In genomic region chr17:18361837-18362380, GRCh38 we compare ENCODE assay signal across 8 cellular contexts. TPM values are rescaled to one million over a fixed set of nuclear protein-coding genes. Genes with fewer than 3 reads are reported as not detected.
DNase-seq lines count a peak whose midpoint lies in the region; ATAC-seq lines count a peak whose summit lies in the region.

No MANE protein-coding gene starts in this region.

- CTCF ChIA-PET in activated CD4-positive, alpha-beta T cell treated with anti-CD3 and anti-CD28 coated beads for 36 hours (lab: Charles Lee), result interaction anchor here (0.9 kb wide), 1 partner anchor 9 kb away, joined by 3 read pairs; no protein-coding TSS in a partner anchor

- intact Hi-C loops in activated CD4-positive, alpha-beta T cell treated with anti-CD3 and anti-CD28 coated beads for 36 hours (cut with DNase I, micrococcal nuclease), result loop anchor here in 1 of 2 experiments (5.0 kb wide), 1 partner anchor 40 kb away; no protein-coding TSS in a partner anchor
- intact Hi-C loops in activated T-helper 1 cell treated with anti-CD3 and anti-CD28 coated beads, Interleukin-12 subunit alpha, Interleukin-12 subunit beta, Interleukin-2, Interleukin-4 antibody, amounts not matched to agents 30 ng/mL and 10 ng/mL and 1 ng/mL, durations not matched to agents 14 hours and 24 hours and 36 hours (cut with micrococcal nuclease), result loop anchor here (2.0 kb wide), 3 partner anchors 47 to 137 kb away; partner anchors contain the start of genes LLGL1, MIEF2, SMCR8 and TOP3A

- no peaks in the 10 kb centered on the region for H3K9me3 Mint-ChIP-seq in activated CD4-positive, alpha-beta T cell treated with anti-CD3 and anti-CD28 coated beads for 36 hours (ENCODE audit: low read depth)
- no peaks in the 10 kb centered on the region for H3K9me3 Mint-ChIP-seq in activated T-helper 1 cell treated with anti-CD3 and anti-CD28 coated beads, Interleukin-12 subunit alpha, Interleukin-12 subunit beta, Interleukin-2, Interleukin-4 antibody, amounts not matched to agents 30 ng/mL and 10 ng/mL and 1 ng/mL, durations not matched to agents 14 hours and 24 hours and 36 hours

- peaks cover 15% of the 10 kb centered on the region for H3K36me3 Mint-ChIP-seq in activated CD4-positive, alpha-beta T cell treated with anti-CD3 and anti-CD28 coated beads for 36 hours (ENCODE audit: low read depth)
- H3K36me3 Mint-ChIP-seq in activated T-helper 1 cell treated with anti-CD3 and anti-CD28 coated beads, Interleukin-12 subunit alpha, Interleukin-12 subunit beta, Interleukin-2, Interleukin-4 antibody, amounts not matched to agents 30 ng/mL and 10 ng/mL and 1 ng/mL, durations not matched to agents 14 hours and 24 hours and 36 hours (ENCODE audit: low read depth), result peaks cover 6% of the 10 kb centered on the region

- POLR2A ChIA-PET in activated CD4-positive, alpha-beta T cell treated with anti-CD3 and anti-CD28 coated beads for 36 hours (lab: Charles Lee), result no interaction called here

- no peak for DNase-seq in activated CD4-positive, alpha-beta T cell treated with anti-CD3 and anti-CD28 coated beads for 36 hours
- DNase-seq in activated CD4-positive, alpha-beta T cell treated with anti-CD3 and anti-CD28 coated beads for 4 hours, result no peak
- no peak for DNase-seq in activated T-helper 1 cell treated with anti-CD3 and anti-CD28 coated beads, Interleukin-12 subunit alpha, Interleukin-12 subunit beta, Interleukin-2, Interleukin-4 antibody, amounts not matched to agents 30 ng/mL and 10 ng/mL and 1 ng/mL, durations not matched to agents 14 hours and 24 hours and 36 hours (ENCODE audit: low spot score)
- DNase-seq in inferior parietal cortex (ENCODE audit: extremely low spot score) (peak; percentile 27), superior temporal gyrus (ENCODE audit: extremely low spot score) (peak; percentile 62), DMS153 (lab: John Stamatoyannopoulos, UW) (no peak), NCI-H1694 treated with DMSO at 0.1 percent for 48 hours (lab: John Stamatoyannopoulos, UW) (no peak)

- H3K4me3 Mint-ChIP-seq in activated CD4-positive, alpha-beta T cell treated with anti-CD3 and anti-CD28 coated beads for 36 hours, result peak overlapping the region; percentile 87
- H3K4me3 Mint-ChIP-seq in activated T-helper 1 cell treated with anti-CD3 and anti-CD28 coated beads, Interleukin-12 subunit alpha, Interleukin-12 subunit beta, Interleukin-2, Interleukin-4 antibody, amounts not matched to agents 30 ng/mL and 10 ng/mL and 1 ng/mL, durations not matched to agents 14 hours and 24 hours and 36 hours, result peak overlapping the region; percentile 93

- ATAC-seq in activated CD4-positive, alpha-beta T cell treated with anti-CD3 and anti-CD28 coated beads for 36 hours, result no peak
- ATAC-seq in GM19455 (IDR thresholded peaks at IDR 0.05; ENCODE audit: unreplicated experiment), result no peak

- H3K27ac Mint-ChIP-seq in activated CD4-positive, alpha-beta T cell treated with anti-CD3 and anti-CD28 coated beads for 36 hours, result peak overlapping the region; percentile 14
- H3K27ac Mint-ChIP-seq in activated T-helper 1 cell treated with anti-CD3 and anti-CD28 coated beads, Interleukin-12 subunit alpha, Interleukin-12 subunit beta, Interleukin-2, Interleukin-4 antibody, amounts not matched to agents 30 ng/mL and 10 ng/mL and 1 ng/mL, durations not matched to agents 14 hours and 24 hours and 36 hours, result peak overlapping the region; percentile 26

- H3K27me3 Mint-ChIP-seq in activated CD4-positive, alpha-beta T cell treated with anti-CD3 and anti-CD28 coated beads for 36 hours, result no peaks in the 10 kb centered on the region
- no peaks in the 10 kb centered on the region for H3K27me3 Mint-ChIP-seq in activated T-helper 1 cell treated with anti-CD3 and anti-CD28 coated beads, Interleukin-12 subunit alpha, Interleukin-12 subunit beta, Interleukin-2, Interleukin-4 antibody, amounts not matched to agents 30 ng/mL and 10 ng/mL and 1 ng/mL, durations not matched to agents 14 hours and 24 hours and 36 hours (ENCODE audit: insufficient read depth)

- H3K4me1 Mint-ChIP-seq in activated CD4-positive, alpha-beta T cell treated with anti-CD3 and anti-CD28 coated beads for 36 hours, result peaks cover 12% of the 10 kb centered on the region
- H3K4me1 Mint-ChIP-seq in activated T-helper 1 cell treated with anti-CD3 and anti-CD28 coated beads, Interleukin-12 subunit alpha, Interleukin-12 subunit beta, Interleukin-2, Interleukin-4 antibody, amounts not matched to agents 30 ng/mL and 10 ng/mL and 1 ng/mL, durations not matched to agents 14 hours and 24 hours and 36 hours (ENCODE audit: low read depth), result peaks cover 9% of the 10 kb centered on the region

RNA-seq across cellular contexts. Expression of gene SHMT1, which starts 1.4 kb away (rescaled TPM):
- total RNA-seq in activated CD4-positive, alpha-beta T cell treated with anti-CD3 and anti-CD28 coated beads for 36 hours, result 10 to 100 TPM; 58.7 to 61.0 TPM
- 51.5 and 56.2 TPM in 2 replicates for total RNA-seq in activated T-helper 1 cell treated with anti-CD3 and anti-CD28 coated beads, Interleukin-12 subunit alpha, Interleukin-12 subunit beta, Interleukin-2, Interleukin-4 antibody, amounts not matched to agents 30 ng/mL and 10 ng/mL and 1 ng/mL, durations not matched to agents 14 hours and 24 hours and 36 hours

RNA-seq across cellular contexts. Expression of gene EVPLL, which starts 15.7 kb away (rescaled TPM):
- under 1 TPM in 1 of 2 experiments, not detected in 1; 0.37 TPM for total RNA-seq in activated CD4-positive, alpha-beta T cell treated with anti-CD3 and anti-CD28 coated beads for 36 hours
- total RNA-seq in activated T-helper 1 cell treated with anti-CD3 and anti-CD28 coated beads, Interleukin-12 subunit alpha, Interleukin-12 subunit beta, Interleukin-2, Interleukin-4 antibody, amounts not matched to agents 30 ng/mL and 10 ng/mL and 1 ng/mL, durations not matched to agents 14 hours and 24 hours and 36 hours, result 0.17 TPM in 1 of 2 replicates, not detected in the other

RNA-seq across cellular contexts. Expression of gene SMCR8, which starts 46.8 kb away (rescaled TPM):
- total RNA-seq in activated CD4-positive, alpha-beta T cell treated with anti-CD3 and anti-CD28 coated beads for 36 hours, result 10 to 100 TPM; 13.2 to 14.5 TPM
- 18.7 and 19.2 TPM in 2 replicates for total RNA-seq in activated T-helper 1 cell treated with anti-CD3 and anti-CD28 coated beads, Interleukin-12 subunit alpha, Interleukin-12 subunit beta, Interleukin-2, Interleukin-4 antibody, amounts not matched to agents 30 ng/mL and 10 ng/mL and 1 ng/mL, durations not matched to agents 14 hours and 24 hours and 36 hours

RNA-seq across cellular contexts. Expression of gene TOP3A, which starts 47.1 kb away (rescaled TPM):
- total RNA-seq in activated CD4-positive, alpha-beta T cell treated with anti-CD3 and anti-CD28 coated beads for 36 hours, result 10 to 100 TPM; 44.1 to 57.9 TPM
- total RNA-seq in activated T-helper 1 cell treated with anti-CD3 and anti-CD28 coated beads, Interleukin-12 subunit alpha, Interleukin-12 subunit beta, Interleukin-2, Interleukin-4 antibody, amounts not matched to agents 30 ng/mL and 10 ng/mL and 1 ng/mL, durations not matched to agents 14 hours and 24 hours and 36 hours, result 75.2 and 87.2 TPM in 2 replicates

Comparison
In these comparisons a context has a peak if more than half of its experiments do, and no peak if none do; other contexts are left out.
1. DNase-seq: peak in inferior parietal cortex (single experiment) and superior temporal gyrus (single experiment); none in activated CD4-positive, alpha-beta T cell treated with anti-CD3 and anti-CD28 coated beads for 36 hours (single experiment), activated CD4-positive, alpha-beta T cell treated with anti-CD3 and anti-CD28 coated beads for 4 hours (0 of 2), activated T-helper 1 cell treated with anti-CD3 and anti-CD28 coated beads, Interleukin-12 subunit alpha, Interleukin-12 subunit beta, Interleukin-2, Interleukin-4 antibody, amounts not matched to agents 30 ng/mL and 10 ng/mL and 1 ng/mL, durations not matched to agents 14 hours and 24 hours and 36 hours (single experiment), DMS153 (single experiment) and NCI-H1694 treated with DMSO at 0.1 percent for 48 hours (single experiment).